In the genomic region with DNA sequence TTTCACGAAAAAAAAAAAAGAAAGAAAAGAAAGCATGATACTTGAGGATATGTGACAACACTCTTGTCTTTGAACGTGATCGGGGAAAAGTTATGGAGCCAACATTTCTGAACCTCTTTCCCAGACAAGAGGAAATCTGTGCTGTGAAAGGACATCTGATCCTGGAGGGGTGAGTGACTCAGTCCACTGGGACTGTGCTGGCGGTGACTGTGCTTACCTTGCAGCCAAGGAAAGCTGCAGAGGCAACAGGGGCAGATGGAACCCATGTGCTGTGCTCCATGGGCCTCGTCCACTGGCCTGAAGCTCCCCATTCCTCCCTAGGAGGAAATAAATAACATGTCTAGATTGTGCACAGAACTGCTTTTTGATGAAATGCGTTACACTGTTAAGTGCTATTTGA, we compare ENCODE assay signal across 32 cellular contexts.
DNase-seq lines count a peak whose midpoint lies in the region; ATAC-seq and TF ChIP-seq lines count a peak whose summit lies in the region.
"Had no signal": no experiment of that assay in that cellular context is flagged by ENCODE, and none has a peak within 500 bp of the region (broad histone marks: within the 10 kb centered on the region; RNA-seq: fewer than 3 reads in every experiment).

No MANE protein-coding gene starts in this region.

- H3K9me3 ChIP-seq in PC-3 (ENCODE audit: low read length), result no peaks in the 10 kb centered on the region
- no peaks in the 10 kb centered on the region for H3K9me3 ChIP-seq in effector memory CD4-positive, alpha-beta T cell (ENCODE audit: control insufficient read depth, low read length)
- H3K9me3 ChIP-seq: esophagus squamous epithelium, gastrocnemius medialis, SJSA1, upper lobe of left lung had no signal

- no peak overlapping the region for H3K4me3 Mint-ChIP-seq in mesothelial cell of epicardium
- H3K4me3 Mint-ChIP-seq: activated B cell treated with CpG ODN at 0.5 μM for 24 hours; activated CD8-positive, alpha-beta memory T cell treated with anti-CD3 and anti-CD28 coated beads, Interleukin-2, amount 10 ng/mL, durations not matched to agents 7 days and 5 days; activated T-cell treated with anti-CD3 and anti-CD28 coated beads, Interleukin-2, amount 50 U/mL, for 4 hours; CD4-positive, alpha-beta memory T cell; natural killer cell treated with Interleukin-12 subunit alpha and Interleukin-12 subunit beta and Interleukin-15 and Interleukin-18, amount 100 ng/mL, for 72 hours; stimulated activated naive B cell treated with anti-CD40 and anti-IgM and Interleukin-4, amounts not matched to agents 10 μg/mL and 1 μg/mL and 100 μg/mL, for 72 hours had no signal

- ATAC-seq in PC-3, result no peak
- ATAC-seq: activated CD8-positive, alpha-beta memory T cell treated with anti-CD3 and anti-CD28 coated beads, Interleukin-2, amount 10 ng/mL, durations not matched to agents 7 days and 5 days; activated T-cell treated with anti-CD3 and anti-CD28 coated beads, Interleukin-2, amount 50 U/mL, for 4 hours; gastrocnemius medialis; HCT116; natural killer cell treated with Interleukin-12 subunit alpha and Interleukin-12 subunit beta and Interleukin-15 and Interleukin-18, amount 100 ng/mL, for 72 hours; stimulated activated naive B cell treated with anti-CD40 and anti-IgM and Interleukin-4, amounts not matched to agents 10 μg/mL and 1 μg/mL and 100 μg/mL, for 72 hours had no signal

- no TSS peak for BruUV-seq in PC-3 (replicated peaks; lab: Mats Ljungman, UMichigan)

- H3K56ac ChIP-seq in mesendoderm (ENCODE audit: low read length), result no peak overlapping the region

- intact Hi-C loops in PC-3 (cut with micrococcal nuclease), result no loop called here

- no peaks in the 10 kb centered on the region for H3K79me1 ChIP-seq in mesendoderm (ENCODE audit: low read length)

- H3K9me2 ChIP-seq in PC-3 (replicated peaks; ENCODE audit: low read length), result no peaks in the 10 kb centered on the region

- H3K27me3 Mint-ChIP-seq in mesothelial cell of epicardium (ENCODE audit: low read depth), result peaks cover 28% of the 10 kb centered on the region
- H3K27me3 Mint-ChIP-seq: activated CD8-positive, alpha-beta memory T cell treated with anti-CD3 and anti-CD28 coated beads, Interleukin-2, amount 10 ng/mL, durations not matched to agents 7 days and 5 days had no signal

- H4K5ac ChIP-seq in mesendoderm (ENCODE audit: low read length), result no peak overlapping the region

- H3K36me3 Mint-ChIP-seq in mesothelial cell of epicardium, result no peaks in the 10 kb centered on the region
- H3K36me3 Mint-ChIP-seq: activated CD8-positive, alpha-beta memory T cell treated with anti-CD3 and anti-CD28 coated beads, Interleukin-2, amount 10 ng/mL, durations not matched to agents 7 days and 5 days; CD4-positive, alpha-beta memory T cell; natural killer cell treated with Interleukin-12 subunit alpha and Interleukin-12 subunit beta and Interleukin-15 and Interleukin-18, amount 100 ng/mL, for 72 hours; stimulated activated naive B cell treated with anti-CD40 and anti-IgM and Interleukin-4, amounts not matched to agents 10 μg/mL and 1 μg/mL and 100 μg/mL, for 72 hours had no signal

- WGBS in mesendoderm (ENCODE audit: extremely low coverage, insufficient coverage, low lambda C conversion rate), result no CpG with 5 or more reads among the region's 6 CpGs

- H3K27me3 ChIP-seq in PC-3 (ENCODE audit: low read length) (peaks cover 52% of the 10 kb centered on the region), mesendoderm (ENCODE audit: insufficient read depth, low read length, poor library complexity) (no peaks in the 10 kb centered on the region)
- H3K27me3 ChIP-seq in effector memory CD4-positive, alpha-beta T cell (replicated peaks; ENCODE audit: control insufficient read depth, insufficient read depth, low read length, poor library complexity, severe bottlenecking), result no peaks in the 10 kb centered on the region
- H3K27me3 ChIP-seq: esophagus squamous epithelium, gastrocnemius medialis, SJSA1, upper lobe of left lung had no signal

- no peaks in the 10 kb centered on the region for H3K9me3 Mint-ChIP-seq in mesothelial cell of epicardium
- H3K9me3 Mint-ChIP-seq: activated B cell treated with CpG ODN at 0.5 μM for 24 hours; activated T-cell treated with anti-CD3 and anti-CD28 coated beads, Interleukin-2, amount 50 U/mL, for 4 hours; CD4-positive, alpha-beta memory T cell; natural killer cell treated with Interleukin-12 subunit alpha and Interleukin-12 subunit beta and Interleukin-15 and Interleukin-18, amount 100 ng/mL, for 72 hours; stimulated activated naive B cell treated with anti-CD40 and anti-IgM and Interleukin-4, amounts not matched to agents 10 μg/mL and 1 μg/mL and 100 μg/mL, for 72 hours had no signal

- H2AFZ ChIP-seq in PC-3 (ENCODE audit: low read length), result no peak overlapping the region

- H3K4me2 ChIP-seq in PC-3 (ENCODE audit: low read length) (no peak overlapping the region), mesendoderm (ENCODE audit: low read length) (no peak overlapping the region)

- no peaks in the 10 kb centered on the region for H3K79me2 ChIP-seq in PC-3 (ENCODE audit: low read length)
- no peaks in the 10 kb centered on the region for H3K79me2 ChIP-seq in mesendoderm (ENCODE audit: control insufficient read depth, insufficient read depth, low read length)

- H3K23ac ChIP-seq in mesendoderm (ENCODE audit: low read length), result no peak overlapping the region

- no peaks in the 10 kb centered on the region for H3F3A ChIP-seq in PC-3 (ENCODE audit: low read length, unreplicated experiment)

- no peak for TF ChIP-seq CTCF in PC-3 (conservative IDR thresholded peaks at IDR 0.05; ENCODE audit: low read depth, low read length)
- no peak for TF ChIP-seq CTCF in mesothelial cell of epicardium (IDR thresholded peaks at IDR 0.05; ENCODE audit: unreplicated experiment)

- no peak overlapping the region for H3K4ac ChIP-seq in mesendoderm (ENCODE audit: low read depth, low read length)

- H3K27ac ChIP-seq in PC-3 (ENCODE audit: low read length) (no peak overlapping the region), mesendoderm (ENCODE audit: low read depth, low read length) (no peak overlapping the region)
- H3K27ac ChIP-seq in effector memory CD4-positive, alpha-beta T cell (ENCODE audit: insufficient read depth, low read length, poor library complexity, severe bottlenecking), result no peak overlapping the region
- H3K27ac ChIP-seq: esophagus squamous epithelium, gastrocnemius medialis, RWPE1, SJSA1, skin epidermis, upper lobe of left lung had no signal

- H2BK5ac ChIP-seq in mesendoderm (ENCODE audit: low read length), result no peak overlapping the region

- H4K20me1 ChIP-seq in PC-3 (ENCODE audit: low read length), result no peaks in the 10 kb centered on the region

- POLR2A ChIA-PET in PC-3 (lab: Charles Lee; ENCODE audit: unreplicated experiment), result no interaction called here

- H3K4me1 Mint-ChIP-seq in mesothelial cell of epicardium, result no peaks in the 10 kb centered on the region
- H3K4me1 Mint-ChIP-seq: activated B cell treated with CpG ODN at 0.5 μM for 24 hours; activated CD8-positive, alpha-beta memory T cell treated with anti-CD3 and anti-CD28 coated beads, Interleukin-2, amount 10 ng/mL, durations not matched to agents 7 days and 5 days; CD4-positive, alpha-beta memory T cell; stimulated activated naive B cell treated with anti-CD40 and anti-IgM and Interleukin-4, amounts not matched to agents 10 μg/mL and 1 μg/mL and 100 μg/mL, for 72 hours had no signal

- no peak overlapping the region for H4K8ac ChIP-seq in mesendoderm (ENCODE audit: low read depth, low read length)

- H3K9ac ChIP-seq in PC-3 (ENCODE audit: low read length), result no peak overlapping the region
- no peak overlapping the region for H3K9ac ChIP-seq in mesendoderm (ENCODE audit: low read length)

- H3K4me3 ChIP-seq in PC-3 (ENCODE audit: low read length) (no peak overlapping the region), mesendoderm (ENCODE audit: low read length) (no peak overlapping the region)
- H3K4me3 ChIP-seq in effector memory CD4-positive, alpha-beta T cell (ENCODE audit: insufficient read depth, low read depth, low read length, poor library complexity, severe bottlenecking), result no peak overlapping the region
- H3K4me3 ChIP-seq: esophagus squamous epithelium, gastrocnemius medialis, lung, SJSA1, skin epidermis, upper lobe of left lung had no signal

- no peaks in the 10 kb centered on the region for H3K36me3 ChIP-seq in PC-3 (ENCODE audit: low read depth, low read length)
- H3K36me3 ChIP-seq in mesendoderm (ENCODE audit: control insufficient read depth, insufficient read depth, low read length), result no peaks in the 10 kb centered on the region
- H3K36me3 ChIP-seq in effector memory CD4-positive, alpha-beta T cell (ENCODE audit: control insufficient read depth, insufficient read depth, low read length), result no peaks in the 10 kb centered on the region
- H3K36me3 ChIP-seq: esophagus squamous epithelium, gastrocnemius medialis, SJSA1, upper lobe of left lung had no signal

- DNase-seq in NCI-H2171 treated with DMSO at 0.1 percent for 48 hours (lab: John Stamatoyannopoulos, UW) (peak; percentile 39), NCI-H2171 (lab: John Stamatoyannopoulos, UW) (no peak), PC-3 (peak; percentile 33), islet precursor cell (peak; percentile 64), mesendoderm (no peak), mesothelial cell of epicardium (ENCODE audit: low spot score in 2 of 2, unreplicated experiment in 2 of 2) (no peak)
- DNase-seq in activated CD4-positive, alpha-beta T cell treated with anti-CD3 and anti-CD28 coated beads, Interleukin-2, amount 50 U/mL, for 48 hours, result no peak
- no peak for DNase-seq in effector memory CD4-positive, alpha-beta T cell
- DNase-seq: 8988T; activated B cell treated with CpG ODN at 0.5 μM for 24 hours; activated CD8-positive, alpha-beta memory T cell treated with anti-CD3 and anti-CD28 coated beads, Interleukin-2, amount 10 ng/mL, durations not matched to agents 7 days and 5 days; activated gamma-delta T cell treated with Interleukin-2 at 50 U/mL for 16 hours; activated T-cell treated with anti-CD3 and anti-CD28 coated beads, Interleukin-2, amount 50 U/mL, for 4 hours; AML-193; CD4-positive, alpha-beta memory T cell; central memory CD4-positive, alpha-beta T cell; EL; esophagus squamous epithelium; Karpas-422; NCI-H1436 treated with DMSO at 0.1 percent for 48 hours; NCI-H2107; NCI-H446 treated with DMSO at 0.1 percent for 48 hours; NCI-H774; stimulated activated naive B cell treated with anti-CD40 and anti-IgM and Interleukin-4, amounts not matched to agents 10 μg/mL and 1 μg/mL and 100 μg/mL, for 72 hours; upper lobe of left lung had no signal

- H3K27ac Mint-ChIP-seq in mesothelial cell of epicardium, result no peak overlapping the region
- H3K27ac Mint-ChIP-seq: activated B cell treated with CpG ODN at 0.5 μM for 24 hours; activated CD8-positive, alpha-beta memory T cell treated with anti-CD3 and anti-CD28 coated beads, Interleukin-2, amount 10 ng/mL, durations not matched to agents 7 days and 5 days; CD4-positive, alpha-beta memory T cell; natural killer cell treated with Interleukin-12 subunit alpha and Interleukin-12 subunit beta and Interleukin-15 and Interleukin-18, amount 100 ng/mL, for 72 hours; stimulated activated naive B cell treated with anti-CD40 and anti-IgM and Interleukin-4, amounts not matched to agents 10 μg/mL and 1 μg/mL and 100 μg/mL, for 72 hours had no signal

- CTCF ChIA-PET in PC-3 (lab: Charles Lee), result no interaction called here

- H3K18ac ChIP-seq in mesendoderm (ENCODE audit: low read length), result no peak overlapping the region

- H2BK120ac ChIP-seq in mesendoderm (ENCODE audit: low read depth, low read length), result no peak overlapping the region

- H2BK15ac ChIP-seq in mesendoderm (replicated peaks; ENCODE audit: low read depth), result no peak overlapping the region

- H2AK5ac ChIP-seq in mesendoderm (ENCODE audit: low read length), result no peak overlapping the region

- no peaks in the 10 kb centered on the region for H3K4me1 ChIP-seq in PC-3 (ENCODE audit: insufficient read depth, low read length)
- no peaks in the 10 kb centered on the region for H3K4me1 ChIP-seq in mesendoderm (ENCODE audit: control insufficient read depth, low read depth, low read length)
- H3K4me1 ChIP-seq in effector memory CD4-positive, alpha-beta T cell (ENCODE audit: control insufficient read depth, insufficient read depth, low read length, poor library complexity, severe bottlenecking), result no peaks in the 10 kb centered on the region
- H3K4me1 ChIP-seq: esophagus squamous epithelium, gastrocnemius medialis, SJSA1, upper lobe of left lung had no signal

Comparison
In these comparisons a context has a peak if more than half of its experiments do, and no peak if none do; other contexts are left out.
1. DNase-seq: peak in NCI-H2171 treated with DMSO at 0.1 percent for 48 hours (single experiment), PC-3 (single experiment) and islet precursor cell (single experiment); none in NCI-H2171 (single experiment), activated CD4-positive, alpha-beta T cell treated with anti-CD3 and anti-CD28 coated beads, Interleukin-2, amount 50 U/mL, for 48 hours (0 of 2), mesendoderm (single experiment), effector memory CD4-positive, alpha-beta T cell (0 of 3) and mesothelial cell of epicardium (0 of 2).